In genomic region chr6:164144316-164144715, GRCh38 we compare ENCODE assay signal across 24 cellular contexts.
"Had no signal": no experiment of that assay in that cellular context is flagged by ENCODE, and none has a peak within 500 bp of the region (broad histone marks: within the 10 kb centered on the region; RNA-seq: fewer than 3 reads in every experiment).

No MANE protein-coding gene starts in this region.

- H3K4me1 Mint-ChIP-seq: naive B cell; naive thymus-derived CD8-positive, alpha-beta T cell; stimulated activated effector memory CD8-positive, alpha-beta T cell treated with anti-CD3 and anti-CD28 coated beads, Interleukin-12 subunit alpha, Interleukin-12 subunit beta, amount 100 ng/mL, for 72 hours; stimulated activated naive B cell treated with anti-CD40 and anti-IgM and Interleukin-4, amounts not matched to agents 10 μg/mL and 1 μg/mL and 100 μg/mL, for 72 hours had no signal

- H3K9me3 Mint-ChIP-seq: natural killer cell treated with Interleukin-12 subunit alpha and Interleukin-12 subunit beta and Interleukin-15 and Interleukin-18, amount 100 ng/mL, for 72 hours; stimulated activated effector memory CD8-positive, alpha-beta T cell treated with anti-CD3 and anti-CD28 coated beads, Interleukin-12 subunit alpha, Interleukin-12 subunit beta, amount 100 ng/mL, for 72 hours had no signal

- H3K36me3 Mint-ChIP-seq: naive thymus-derived CD8-positive, alpha-beta T cell; natural killer cell treated with Interleukin-12 subunit alpha and Interleukin-12 subunit beta and Interleukin-15 and Interleukin-18, amount 100 ng/mL, for 72 hours; neural progenitor cell; stimulated activated effector memory CD8-positive, alpha-beta T cell treated with anti-CD3 and anti-CD28 coated beads, Interleukin-12 subunit alpha, Interleukin-12 subunit beta, amount 100 ng/mL, for 72 hours; stimulated activated naive B cell treated with anti-CD40 and anti-IgM and Interleukin-4, amounts not matched to agents 10 μg/mL and 1 μg/mL and 100 μg/mL, for 72 hours had no signal

- H3K27ac Mint-ChIP-seq: naive B cell; naive thymus-derived CD8-positive, alpha-beta T cell; natural killer cell treated with Interleukin-12 subunit alpha and Interleukin-12 subunit beta and Interleukin-15 and Interleukin-18, amount 100 ng/mL, for 72 hours; nephron progenitor cell; neural progenitor cell; stimulated activated effector memory CD8-positive, alpha-beta T cell treated with anti-CD3 and anti-CD28 coated beads, Interleukin-12 subunit alpha, Interleukin-12 subunit beta, amount 100 ng/mL, for 72 hours; stimulated activated naive B cell treated with anti-CD40 and anti-IgM and Interleukin-4, amounts not matched to agents 10 μg/mL and 1 μg/mL and 100 μg/mL, for 72 hours; stimulated activated naive CD8-positive, alpha-beta T cell treated with anti-CD3 and anti-CD28 coated beads, Interleukin-15, Interleukin-2, amounts not matched to agents 100 ng/mL and 50 ng/mL, for 24 hours had no signal

- H3K27me3 Mint-ChIP-seq: naive B cell; stimulated activated naive CD8-positive, alpha-beta T cell treated with anti-CD3 and anti-CD28 coated beads, Interleukin-15, Interleukin-2, amounts not matched to agents 100 ng/mL and 50 ng/mL, for 24 hours had no signal

- H3K4me3 Mint-ChIP-seq: naive B cell; naive thymus-derived CD8-positive, alpha-beta T cell; natural killer cell treated with Interleukin-12 subunit alpha and Interleukin-12 subunit beta and Interleukin-15 and Interleukin-18, amount 100 ng/mL, for 72 hours; nephron progenitor cell; neural progenitor cell; stimulated activated effector memory CD8-positive, alpha-beta T cell treated with anti-CD3 and anti-CD28 coated beads, Interleukin-12 subunit alpha, Interleukin-12 subunit beta, amount 100 ng/mL, for 72 hours; stimulated activated naive B cell treated with anti-CD40 and anti-IgM and Interleukin-4, amounts not matched to agents 10 μg/mL and 1 μg/mL and 100 μg/mL, for 72 hours; stimulated activated naive CD8-positive, alpha-beta T cell treated with anti-CD3 and anti-CD28 coated beads, Interleukin-15, Interleukin-2, amounts not matched to agents 100 ng/mL and 50 ng/mL, for 24 hours had no signal

- DNase-seq: naive B cell; naive thymus-derived CD8-positive, alpha-beta T cell; nephron progenitor cell; nucleus accumbens; pancreas; psoas muscle; right cardiac atrium; right lobe of liver; sigmoid colon; small intestine; stimulated activated CD4-positive, alpha-beta T cell treated with anti-CD3 and anti-CD28 coated beads, Interleukin-15, amount 100 ng/mL, for 24 hours; stimulated activated CD4-positive, alpha-beta T cell treated with anti-CD3 and anti-CD28 coated beads, Interleukin-2, amount 100 ng/mL, for 24 hours; stimulated activated CD4-positive, alpha-beta T cell treated with anti-CD3 and anti-CD28 coated beads, Interleukin-2, amount 100 ng/mL, for 48 hours; stimulated activated CD4-positive, alpha-beta T cell treated with anti-CD3 and anti-CD28 coated beads, Interleukin-4, amount 100 ng/mL, for 24 hours; stimulated activated naive B cell treated with anti-CD40 and anti-IgM and Interleukin-4, amounts not matched to agents 10 μg/mL and 1 μg/mL and 100 μg/mL, for 72 hours; stimulated activated naive CD4-positive, alpha-beta T cell treated with Interleukin-2 at 50 U/mL for 16 hours; stomach; thyroid gland; trophoblast cell; upper lobe of left lung had no signal

- ATAC-seq: naive thymus-derived CD8-positive, alpha-beta T cell; natural killer cell treated with Interleukin-12 subunit alpha and Interleukin-12 subunit beta and Interleukin-15 and Interleukin-18, amount 100 ng/mL, for 72 hours; pancreas; psoas muscle; right cardiac atrium; right lobe of liver; stimulated activated effector memory CD8-positive, alpha-beta T cell treated with anti-CD3 and anti-CD28 coated beads, Interleukin-12 subunit alpha, Interleukin-12 subunit beta, amount 100 ng/mL, for 72 hours; stimulated activated naive B cell treated with anti-CD40 and anti-IgM and Interleukin-4, amounts not matched to agents 10 μg/mL and 1 μg/mL and 100 μg/mL, for 72 hours had no signal
